ENCODE assay signal across 14 cellular contexts in genomic region chr9:125405938-125406811, GRCh38.
DNase-seq lines count a peak whose midpoint lies in the region; ATAC-seq and TF ChIP-seq lines count a peak whose summit lies in the region.
"Had no signal": no experiment of that assay in that cellular context is flagged by ENCODE, and none has a peak within 500 bp of the region (broad histone marks: within the 10 kb centered on the region; RNA-seq: fewer than 3 reads in every experiment).

No MANE protein-coding gene starts in this region.

- H3K9ac ChIP-seq in PC-3 (ENCODE audit: low read length): no peak overlapping the region

- no peaks in the 10 kb centered on the region for H3K9me2 ChIP-seq in PC-3 (replicated peaks; ENCODE audit: low read length)

- CTCF ChIA-PET in PC-3 (lab: Charles Lee): no interaction called here

- H3K9me3 ChIP-seq in PC-3 (ENCODE audit: low read length): no peaks in the 10 kb centered on the region
- H3K9me3 ChIP-seq: heart right ventricle, left lung, spleen had no signal

- peak overlapping the region; percentile 34; the same call in 1 of the 2 replicates for H3K27ac ChIP-seq in PC-3 (ENCODE audit: low read length)
- H3K27ac ChIP-seq: 22Rv1, heart right ventricle, left lung, spleen had no signal

- no peak overlapping the region for H3K4me3 ChIP-seq in PC-3 (ENCODE audit: low read length)
- H3K4me3 ChIP-seq: heart right ventricle, left lung, spleen had no signal

- ATAC-seq in PC-3: peak; percentile 23
- ATAC-seq: heart right ventricle, left lung had no signal

- no peak overlapping the region for H3K27ac Mint-ChIP-seq in osteocyte (ENCODE audit: unreplicated experiment)

- POLR2A ChIA-PET in PC-3 (lab: Charles Lee; ENCODE audit: unreplicated experiment): no interaction called here

- no peaks in the 10 kb centered on the region for H3K27me3 Mint-ChIP-seq in osteocyte (ENCODE audit: unreplicated experiment)

- no peak overlapping the region for H3K4me3 Mint-ChIP-seq in osteocyte (ENCODE audit: unreplicated experiment)

- no peaks in the 10 kb centered on the region for H3K27me3 ChIP-seq in PC-3 (ENCODE audit: low read length)

- peaks cover 6% of the 10 kb centered on the region for H3K4me1 Mint-ChIP-seq in osteocyte (ENCODE audit: unreplicated experiment)

- no TSS peak for BruUV-seq in PC-3 (replicated peaks; lab: Mats Ljungman, UMichigan)

- peak; percentile 28 for DNase-seq in DMS53 (lab: John Stamatoyannopoulos, UW)
- no peak for DNase-seq in DMS53 treated with DMSO at 0.1 percent for 48 hours (lab: John Stamatoyannopoulos, UW; ENCODE audit: unreplicated experiment)
- DNase-seq in PC-3: peak; percentile 41
- DNase-seq in dermis blood vessel endothelial cell: peak; percentile 23
- peak; percentile 15 for DNase-seq in renal cortical epithelial cell (ENCODE audit: low read depth)
- DNase-seq in stimulated activated CD4-positive, alpha-beta T cell treated with anti-CD3 and anti-CD28 coated beads, Interleukin-4, amount 100 ng/mL, for 4 hours: no peak
- DNase-seq in osteocyte (ENCODE audit: extremely low spot score, unreplicated experiment): no peak
- no peak for DNase-seq in activated T-cell treated with anti-CD3 and anti-CD28 coated beads for 4 hours
- DNase-seq: anterior cingulate cortex; effector memory CD4-positive, alpha-beta T cell; heart right ventricle; left lung; spleen had no signal

- no peaks in the 10 kb centered on the region for H4K20me1 ChIP-seq in PC-3 (ENCODE audit: low read length)

- H3F3A ChIP-seq in PC-3 (ENCODE audit: low read length, unreplicated experiment): no peaks in the 10 kb centered on the region

- H3K4me2 ChIP-seq in PC-3 (ENCODE audit: low read length): no peak overlapping the region

- H3K4me1 ChIP-seq in PC-3 (ENCODE audit: insufficient read depth, low read length): peaks cover 8% of the 10 kb centered on the region

- intact Hi-C loops in PC-3 (cut with micrococcal nuclease): loop anchor here (2.0 to 10.0 kb wide), 2 partner anchors 225 to 819 kb away; no protein-coding TSS in a partner anchor

- no peaks in the 10 kb centered on the region for H3K36me3 Mint-ChIP-seq in osteocyte (ENCODE audit: unreplicated experiment)

- no peak overlapping the region for H2AFZ ChIP-seq in PC-3 (ENCODE audit: low read length)

- no peaks in the 10 kb centered on the region for H3K79me2 ChIP-seq in PC-3 (ENCODE audit: low read length)

- H3K36me3 ChIP-seq in PC-3 (ENCODE audit: low read depth, low read length): no peaks in the 10 kb centered on the region
- H3K36me3 ChIP-seq: heart right ventricle, left lung, spleen had no signal

- no peaks in the 10 kb centered on the region for H3K9me3 Mint-ChIP-seq in osteocyte (ENCODE audit: unreplicated experiment)

- TF ChIP-seq CTCF in PC-3 (conservative IDR thresholded peaks at IDR 0.05; ENCODE audit: low read depth, low read length) (no peak), osteocyte (IDR thresholded peaks at IDR 0.05) (no peak)

Comparison
In these comparisons a context has a peak if more than half of its experiments do, and no peak if none do; other contexts are left out.
1. DNase-seq: peak in DMS53 (single experiment), PC-3 (single experiment), dermis blood vessel endothelial cell (single experiment) and renal cortical epithelial cell (single experiment); none in DMS53 treated with DMSO at 0.1 percent for 48 hours (single experiment), stimulated activated CD4-positive, alpha-beta T cell treated with anti-CD3 and anti-CD28 coated beads, Interleukin-4, amount 100 ng/mL, for 4 hours (0 of 2), osteocyte (single experiment) and activated T-cell treated with anti-CD3 and anti-CD28 coated beads for 4 hours (single experiment).